In genomic region chr6:39870950-39871349, GRCh38 we compare ENCODE assay signal across 23 cellular contexts.
DNase-seq lines count a peak whose midpoint lies in the region; ATAC-seq and TF ChIP-seq lines count a peak whose summit lies in the region.
"Had no signal": no experiment of that assay in that cellular context is flagged by ENCODE, and none has a peak within 500 bp of the region (broad histone marks: within the 10 kb centered on the region; RNA-seq: fewer than 3 reads in every experiment).

No MANE protein-coding gene starts in this region.

- ATAC-seq in HG02798 (IDR thresholded peaks at IDR 0.05; ENCODE audit: poor library complexity, unreplicated experiment): no peak
- ATAC-seq: left colon; naive thymus-derived CD4-positive, alpha-beta T cell; right cardiac atrium; stimulated activated naive CD8-positive, alpha-beta T cell treated with anti-CD3 and anti-CD28 coated beads, Interleukin-15, amount 100 ng/mL, for 72 hours; WTC11 had no signal

- TF ChIP-seq CTCF in GM13977 (IDR thresholded peaks at IDR 0.05; ENCODE audit: extremely low read depth, insufficient read depth, missing control alignments): peak; percentile 14
- TF ChIP-seq CTCF in fibroblast of villous mesenchyme (IDR thresholded peaks at IDR 0.05; ENCODE audit: insufficient read depth, low read depth, low read length): peak; percentile 24

- in situ Hi-C loops in GM13977 (cut with MboI; ENCODE audit: low pct_unique_long_range_greater_than_20kb, low sequenced_read_pairs, unreplicated experiment): no loop called here
- in situ Hi-C loops in SK-MEL-5 (cut with HindIII; ENCODE audit: low pct_unique_long_range_greater_than_20kb, low sequenced_read_pairs): no loop called here

- DNase-seq in DMS 273 (lab: John Stamatoyannopoulos, UW; ENCODE audit: unreplicated experiment) (peak; percentile 4), DMS 273 treated with DMSO at 0.1 percent for 48 hours (lab: John Stamatoyannopoulos, UW) (no peak), GM13977 (ENCODE audit: low spot score) (no peak), SK-MEL-5 (ENCODE audit: low read depth, low spot score) (peak; percentile 17), fibroblast of villous mesenchyme (ENCODE audit: low read depth) (no peak), NCI-H510A (lab: John Stamatoyannopoulos, UW) (no peak), ecto neural progenitor cell (ENCODE audit: low spot score) (no peak)
- DNase-seq: 8988T; activated CD4-positive, alpha-beta T cell treated with anti-CD3 and anti-CD28 coated beads, Interleukin-2, amount 50 U/mL, for 4 hours; activated effector memory CD4-positive, alpha-beta T cell treated with anti-CD3 and anti-CD28 coated beads, Interleukin-2, amount 50 U/mL, for 16 hours; EL; left colon; mesenchymal stem cell; naive thymus-derived CD4-positive, alpha-beta T cell; NCI-H1436 treated with DMSO at 0.1 percent for 48 hours; NCI-H526; right cardiac atrium; stimulated activated CD4-positive, alpha-beta T cell treated with anti-CD3 and anti-CD28 coated beads, Interleukin-12 subunit alpha, Interleukin-12 subunit beta, amount 100 ng/mL, for 4 hours; stimulated activated naive CD8-positive, alpha-beta T cell treated with anti-CD3 and anti-CD28 coated beads, Interleukin-15, amount 100 ng/mL, for 72 hours had no signal

- no peak overlapping the region for H3K4me3 ChIP-seq in fibroblast of villous mesenchyme (ENCODE audit: low read depth, low read length)
- H3K4me3 ChIP-seq: coronary artery, tibial nerve had no signal

Comparison
In these comparisons a context has a peak if more than half of its experiments do, and no peak if none do; other contexts are left out.
1. DNase-seq: peak in DMS 273 (single experiment) and SK-MEL-5 (single experiment); none in DMS 273 treated with DMSO at 0.1 percent for 48 hours (single experiment), GM13977 (single experiment), fibroblast of villous mesenchyme (single experiment), NCI-H510A (single experiment) and ecto neural progenitor cell (single experiment).